Comparison of ENCODE assay signal across 10 cellular contexts in the genomic region with DNA sequence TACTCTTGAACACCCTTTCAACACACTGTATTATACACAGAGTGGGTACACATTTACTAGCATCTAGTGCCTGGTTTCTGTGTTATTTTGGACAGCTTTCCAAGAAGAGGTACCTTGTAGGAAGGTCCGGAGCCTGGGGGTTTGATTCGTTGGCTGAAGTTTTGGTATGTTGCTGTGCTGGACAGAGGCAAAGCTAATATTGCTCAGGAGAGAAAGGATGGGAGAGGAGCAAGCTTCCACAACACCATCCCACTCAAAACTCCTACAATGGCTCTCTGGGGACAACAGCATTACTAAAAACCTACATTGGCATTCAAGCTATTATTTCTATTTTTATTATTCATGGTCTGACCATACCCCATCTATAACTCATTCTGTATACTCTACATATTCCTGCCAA. TPM values are rescaled to one million over a fixed set of nuclear protein-coding genes. Genes with fewer than 3 reads are reported as not detected.
A peak's percentile ranks its signal among the peaks of the same experiment; 100 is the strongest.
DNase-seq lines count a peak whose midpoint lies in the region; ATAC-seq and TF ChIP-seq lines count a peak whose summit lies in the region.
"Had no signal": no experiment of that assay in that cellular context is flagged by ENCODE, and none has a peak within 500 bp of the region (broad histone marks: within the 10 kb centered on the region; RNA-seq: fewer than 3 reads in every experiment).

No MANE protein-coding gene starts in this region.

- peak overlapping the region; percentile 90 for H3K27ac Mint-ChIP-seq in stimulated activated naive CD8-positive, alpha-beta T cell treated with anti-CD3 and anti-CD28 coated beads, Interleukin-15, Interleukin-2, amounts not matched to agents 100 ng/mL and 50 ng/mL, for 24 hours
- peak overlapping the region in 4 of 5 experiments; percentile 89 to 95 (median 94) for H3K27ac Mint-ChIP-seq in brain
- H3K27ac Mint-ChIP-seq in natural killer cell treated with Interleukin-12 subunit alpha and Interleukin-12 subunit beta and Interleukin-15 and Interleukin-18, amount 100 ng/mL, for 72 hours, result peak overlapping the region; percentile 74 to 87

- H3K9me3 ChIP-seq in HAP-1, result no peaks in the 10 kb centered on the region
- H3K9me3 ChIP-seq in MG63, result no peaks in the 10 kb centered on the region
- H3K9me3 ChIP-seq: adrenal gland had no signal

- DNase-seq in stimulated activated naive CD8-positive, alpha-beta T cell treated with anti-CD3 and anti-CD28 coated beads, Interleukin-15, Interleukin-2, amounts not matched to agents 100 U/mL and 50 U/mL, for 24 hours, result no peak
- DNase-seq in natural killer cell treated with Interleukin-12 subunit alpha and Interleukin-12 subunit beta and Interleukin-15 and Interleukin-18, amount 100 ng/mL, for 72 hours (ENCODE audit: low spot score), result no peak
- DNase-seq in HAP-1 (ENCODE audit: low spot score in 2 of 2) (no peak), MG63 (no peak)

- peaks cover 41% of the 10 kb centered on the region for H3K4me1 Mint-ChIP-seq in stimulated activated naive CD8-positive, alpha-beta T cell treated with anti-CD3 and anti-CD28 coated beads, Interleukin-15, Interleukin-2, amounts not matched to agents 100 ng/mL and 50 ng/mL, for 24 hours (ENCODE audit: low read depth)
- H3K4me1 Mint-ChIP-seq in brain, result peaks cover 27% of the 10 kb centered on the region
- H3K4me1 Mint-ChIP-seq in natural killer cell treated with Interleukin-12 subunit alpha and Interleukin-12 subunit beta and Interleukin-15 and Interleukin-18, amount 100 ng/mL, for 72 hours (ENCODE audit: low read depth in 2 of 2), result peaks cover 28 to 35% of the 10 kb centered on the region in 2 donors

- no peaks in the 10 kb centered on the region for H3K9me3 Mint-ChIP-seq in stimulated activated naive CD8-positive, alpha-beta T cell treated with anti-CD3 and anti-CD28 coated beads, Interleukin-15, Interleukin-2, amounts not matched to agents 100 ng/mL and 50 ng/mL, for 24 hours
- no peaks in the 10 kb centered on the region for H3K9me3 Mint-ChIP-seq in brain
- H3K9me3 Mint-ChIP-seq in natural killer cell treated with Interleukin-12 subunit alpha and Interleukin-12 subunit beta and Interleukin-15 and Interleukin-18, amount 100 ng/mL, for 72 hours, result no peaks in the 10 kb centered on the region

- H3K27me3 ChIP-seq in HAP-1 (ENCODE audit: low read depth) (no peaks in the 10 kb centered on the region), MG63 (no peaks in the 10 kb centered on the region)
- H3K27me3 ChIP-seq: adrenal gland had no signal

- H3K4me3 ChIP-seq in HAP-1 (no peak overlapping the region), MG63 (no peak overlapping the region)

- H3K36me3 Mint-ChIP-seq in stimulated activated naive CD8-positive, alpha-beta T cell treated with anti-CD3 and anti-CD28 coated beads, Interleukin-15, Interleukin-2, amounts not matched to agents 100 ng/mL and 50 ng/mL, for 24 hours (ENCODE audit: low read depth), result peaks cover 2% of the 10 kb centered on the region
- H3K36me3 Mint-ChIP-seq in brain, result no peaks in the 10 kb centered on the region
- no peaks in the 10 kb centered on the region for H3K36me3 Mint-ChIP-seq in natural killer cell treated with Interleukin-12 subunit alpha and Interleukin-12 subunit beta and Interleukin-15 and Interleukin-18, amount 100 ng/mL, for 72 hours

- no peaks in the 10 kb centered on the region for H3K27me3 Mint-ChIP-seq in stimulated activated naive CD8-positive, alpha-beta T cell treated with anti-CD3 and anti-CD28 coated beads, Interleukin-15, Interleukin-2, amounts not matched to agents 100 ng/mL and 50 ng/mL, for 24 hours
- H3K27me3 Mint-ChIP-seq in brain, result peaks cover 17% of the 10 kb centered on the region
- H3K27me3 Mint-ChIP-seq in natural killer cell treated with Interleukin-12 subunit alpha and Interleukin-12 subunit beta and Interleukin-15 and Interleukin-18, amount 100 ng/mL, for 72 hours, result peaks cover 0 to 2% of the 10 kb centered on the region in 2 donors

- in situ Hi-C loops in HAP-1 (cut with MboI; ENCODE audit: low sequenced_read_pairs), result no loop called here

- peaks cover 12% of the 10 kb centered on the region for H3K4me1 ChIP-seq in HAP-1

- ATAC-seq in stimulated activated naive CD8-positive, alpha-beta T cell treated with anti-CD3 and anti-CD28 coated beads, Interleukin-15, Interleukin-2, amounts not matched to agents 100 U/mL and 50 U/mL, for 24 hours, result no peak
- no peak for ATAC-seq in natural killer cell treated with Interleukin-12 subunit alpha and Interleukin-12 subunit beta and Interleukin-15 and Interleukin-18, amount 100 ng/mL, for 72 hours
- ATAC-seq in GM19467 (IDR thresholded peaks at IDR 0.05; ENCODE audit: unreplicated experiment) (no peak), GM18861 (IDR thresholded peaks at IDR 0.05; ENCODE audit: unreplicated experiment) (no peak)

- H3K36me3 ChIP-seq in HAP-1 (replicated peaks) (no peaks in the 10 kb centered on the region; the same call in 1 of the 2 replicates), MG63 (no peaks in the 10 kb centered on the region)
- H3K36me3 ChIP-seq: adrenal gland had no signal

- TF ChIP-seq CTCF in brain (conservative IDR thresholded peaks at IDR 0.05), result no peak

- H3K4me3 Mint-ChIP-seq in stimulated activated naive CD8-positive, alpha-beta T cell treated with anti-CD3 and anti-CD28 coated beads, Interleukin-15, Interleukin-2, amounts not matched to agents 100 ng/mL and 50 ng/mL, for 24 hours, result peak overlapping the region; percentile 82
- peak overlapping the region; percentile 74 to 88 (median 85) for H3K4me3 Mint-ChIP-seq in brain
- H3K4me3 Mint-ChIP-seq in natural killer cell treated with Interleukin-12 subunit alpha and Interleukin-12 subunit beta and Interleukin-15 and Interleukin-18, amount 100 ng/mL, for 72 hours, result peak overlapping the region; percentile 76

RNA-seq across cellular contexts. Expression of a gene that starts 1.1 kb away (rescaled TPM):
- 20.4 TPM for polyA plus RNA-seq in brain (ENCODE audit: insufficient read depth, low read depth, low replicate concordance)
- total RNA-seq in natural killer cell treated with Interleukin-12 subunit alpha and Interleukin-12 subunit beta and Interleukin-15 and Interleukin-18, amount 100 ng/mL, for 72 hours, result 10 to 100 TPM; 13.4 to 27.3 TPM
- 23.3 and 25.2 TPM in 2 replicates for total RNA-seq in MG63 (2014; rRNA removed; shearing (Covaris generic); ENCODE audit: low replicate concordance)

RNA-seq across cellular contexts. Expression of a gene that starts 12.8 kb away (rescaled TPM):
- polyA plus RNA-seq in brain (ENCODE audit: insufficient read depth, low read depth, low replicate concordance), result 14.9 TPM
- 1 to 10 TPM; 2.6 to 7.2 TPM for total RNA-seq in natural killer cell treated with Interleukin-12 subunit alpha and Interleukin-12 subunit beta and Interleukin-15 and Interleukin-18, amount 100 ng/mL, for 72 hours
- total RNA-seq in MG63 (2014; rRNA removed; shearing (Covaris generic); ENCODE audit: low replicate concordance), result 1.3 and 1.4 TPM in 2 replicates

RNA-seq across cellular contexts. Expression of a gene that starts 57.2 kb away (rescaled TPM):
- polyA plus RNA-seq in brain (ENCODE audit: insufficient read depth, low read depth, low replicate concordance), result 144 TPM
- not detected for total RNA-seq in natural killer cell treated with Interleukin-12 subunit alpha and Interleukin-12 subunit beta and Interleukin-15 and Interleukin-18, amount 100 ng/mL, for 72 hours
- total RNA-seq in MG63 (2014; rRNA removed; shearing (Covaris generic); ENCODE audit: low replicate concordance), result not detected in 2 replicates
- total RNA-seq: mesenteric fat pad had no signal
